In the genomic region with DNA sequence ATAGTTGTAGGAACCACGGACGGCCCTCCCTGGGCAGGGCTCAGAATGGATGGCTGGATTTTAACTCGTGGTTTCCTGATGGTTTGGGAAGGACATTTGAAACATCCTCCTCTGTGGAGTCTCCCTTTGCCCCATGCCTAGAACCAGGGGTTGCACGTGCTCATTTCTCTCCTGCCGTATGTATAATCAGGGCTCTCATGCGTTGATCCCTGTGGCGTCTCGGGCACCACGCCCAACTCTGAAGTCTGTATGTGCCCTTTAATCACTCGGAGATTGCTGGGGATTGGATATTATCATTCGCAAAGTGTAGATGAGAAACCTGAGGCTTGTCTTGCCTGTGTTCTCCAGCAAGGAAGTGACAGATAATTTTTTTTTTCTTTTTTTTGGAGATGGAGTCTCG, we compare ENCODE assay signal across 10 cellular contexts.
A peak's percentile ranks its signal among the peaks of the same experiment; 100 is the strongest.
DNase-seq lines count a peak whose midpoint lies in the region; ATAC-seq and TF ChIP-seq lines count a peak whose summit lies in the region.
"Had no signal": no experiment of that assay in that cellular context is flagged by ENCODE, and none has a peak within 500 bp of the region (broad histone marks: within the 10 kb centered on the region; RNA-seq: fewer than 3 reads in every experiment).

No MANE protein-coding gene starts in this region.

- H3K27ac Mint-ChIP-seq in CD4-positive, alpha-beta T cell, result peak overlapping the region; percentile 99
- H3K27ac Mint-ChIP-seq in activated CD4-positive, alpha-beta memory T cell treated with anti-CD3 and anti-CD28 coated beads for 36 hours, result peak overlapping the region; percentile 96

- CTCF ChIA-PET in CD4-positive, alpha-beta T cell (lab: Charles Lee), result no interaction called here
- CTCF ChIA-PET in activated CD4-positive, alpha-beta memory T cell treated with anti-CD3 and anti-CD28 coated beads for 36 hours (lab: Charles Lee), result interaction anchor here (1.0 to 1.3 kb wide), 3 partner anchors 17 to 342 kb away, joined by 3 to 4 read pairs (median 3); no protein-coding TSS in a partner anchor

- peaks cover 32% of the 10 kb centered on the region for H3K4me1 ChIP-seq in mucosa of descending colon (ENCODE audit: low read depth)
- H3K4me1 ChIP-seq in ovary (ENCODE audit: insufficient read depth), result peaks cover 9% of the 10 kb centered on the region

- H3K9me3 Mint-ChIP-seq in CD4-positive, alpha-beta T cell, result no peaks in the 10 kb centered on the region
- H3K9me3 Mint-ChIP-seq in activated CD4-positive, alpha-beta memory T cell treated with anti-CD3 and anti-CD28 coated beads for 36 hours, result no peaks in the 10 kb centered on the region

- H3K27ac ChIP-seq in CD4-positive, alpha-beta T cell (ENCODE audit: low read depth, low read length), result peak overlapping the region; percentile 76
- peak overlapping the region in 1 of 2 donors; percentile 59 for H3K27ac ChIP-seq in ovary
- H3K27ac ChIP-seq: GM23248 had no signal

- H3K27me3 Mint-ChIP-seq in CD4-positive, alpha-beta T cell, result no peaks in the 10 kb centered on the region
- H3K27me3 Mint-ChIP-seq in activated CD4-positive, alpha-beta memory T cell treated with anti-CD3 and anti-CD28 coated beads for 36 hours, result no peaks in the 10 kb centered on the region

- no peaks in the 10 kb centered on the region for H3K9me3 ChIP-seq in CD4-positive, alpha-beta T cell (ENCODE audit: control insufficient read depth, low read length)
- H3K9me3 ChIP-seq in mucosa of descending colon (no peaks in the 10 kb centered on the region), ovary (no peaks in the 10 kb centered on the region)

- POLR2A ChIA-PET in CD4-positive, alpha-beta T cell (lab: Charles Lee), result interaction anchor here (1.0 to 1.7 kb wide), 13 partner anchors 9 to 411 kb away, joined by 3 to 26 read pairs (median 6); a partner anchor contains a TSS
- POLR2A ChIA-PET in activated CD4-positive, alpha-beta memory T cell treated with anti-CD3 and anti-CD28 coated beads for 36 hours (lab: Charles Lee), result interaction anchor here (1.1 kb wide), 1 partner anchor 12 kb away, joined by 4 read pairs; no protein-coding TSS in a partner anchor

- intact Hi-C loops in CD4-positive, alpha-beta T cell (cut with DNase I, micrococcal nuclease), result loop anchor here in 1 of 2 experiments (2.0 to 5.0 kb wide), 2 partner anchors 14 to 159 kb away; no protein-coding TSS in a partner anchor
- intact Hi-C loops in activated CD4-positive, alpha-beta memory T cell treated with anti-CD3 and anti-CD28 coated beads for 36 hours (cut with micrococcal nuclease), result no loop called here
- intact Hi-C loops in mucosa of descending colon (cut with DNase I, micrococcal nuclease) (no loop called here), ovary (cut with DNase I) (no loop called here)

- no peak for TF ChIP-seq CTCF in CD4-positive, alpha-beta T cell (IDR thresholded peaks at IDR 0.05)
- TF ChIP-seq CTCF in mucosa of descending colon (IDR thresholded peaks at IDR 0.05) (no peak), ovary (IDR thresholded peaks at IDR 0.05) (no peak)

- TF ChIP-seq POLR2A in ovary (IDR thresholded peaks at IDR 0.05), result no peak

- peaks cover 9% of the 10 kb centered on the region for H3K36me3 Mint-ChIP-seq in CD4-positive, alpha-beta T cell (ENCODE audit: low read depth)
- H3K36me3 Mint-ChIP-seq in activated CD4-positive, alpha-beta memory T cell treated with anti-CD3 and anti-CD28 coated beads for 36 hours, result no peaks in the 10 kb centered on the region

- no peak for DNase-seq in CD4-positive, alpha-beta T cell
- DNase-seq in activated CD4-positive, alpha-beta memory T cell treated with anti-CD3 and anti-CD28 coated beads for 36 hours, result no peak
- DNase-seq in mucosa of descending colon, result peak; percentile 65 to 76 (median 70)
- no peak for DNase-seq in HT-29 (ENCODE audit: low spot score)
- DNase-seq in NCI-H2227 treated with DMSO at 0.1 percent for 48 hours (lab: John Stamatoyannopoulos, UW), result no peak
- DNase-seq in ovary, result no peak
- DNase-seq in medulla oblongata (ENCODE audit: extremely low spot score), result no peak
- DNase-seq: GM23248, trophoblast cell had no signal

- H3K27me3 ChIP-seq in CD4-positive, alpha-beta T cell (ENCODE audit: control insufficient read depth, insufficient read depth, low read length), result no peaks in the 10 kb centered on the region
- no peaks in the 10 kb centered on the region for H3K27me3 ChIP-seq in ovary

- H3K36me3 ChIP-seq in mucosa of descending colon (ENCODE audit: low read depth), result no peaks in the 10 kb centered on the region
- H3K36me3 ChIP-seq in ovary, result no peaks in the 10 kb centered on the region

- 90 to 93% (median 90%) methylated on average over 12 of the region's 12 CpGs for WGBS in ovary, 3 donors

- peaks cover 52% of the 10 kb centered on the region for H3K4me1 Mint-ChIP-seq in CD4-positive, alpha-beta T cell (ENCODE audit: low read depth)
- peaks cover 17% of the 10 kb centered on the region for H3K4me1 Mint-ChIP-seq in activated CD4-positive, alpha-beta memory T cell treated with anti-CD3 and anti-CD28 coated beads for 36 hours (ENCODE audit: low read depth)

- ATAC-seq in CD4-positive, alpha-beta T cell (ENCODE audit: poor library complexity), result peak; percentile 4
- ATAC-seq in HG02571 (IDR thresholded peaks at IDR 0.05; ENCODE audit: unreplicated experiment) (peak; percentile 4), mucosa of descending colon (peak; percentile 66)

- no peak for TF ChIP-seq EP300 in ovary (IDR thresholded peaks at IDR 0.05)

- H3K4me3 ChIP-seq in mucosa of descending colon (no peak overlapping the region), ovary (no peak overlapping the region)
- H3K4me3 ChIP-seq: GM23248 had no signal

- H3K4me3 Mint-ChIP-seq in CD4-positive, alpha-beta T cell, result peak overlapping the region; percentile 94
- peak overlapping the region; percentile 80 for H3K4me3 Mint-ChIP-seq in activated CD4-positive, alpha-beta memory T cell treated with anti-CD3 and anti-CD28 coated beads for 36 hours

Comparison
In these comparisons a context has a peak if more than half of its experiments do, and no peak if none do; other contexts are left out.
1. ATAC-seq: peak in every context shown above with its lines; median percentile 66 in mucosa of descending colon; 4 in CD4-positive, alpha-beta T cell; 4 in HG02571.
2. DNase-seq: peak in mucosa of descending colon (3 of 3); none in CD4-positive, alpha-beta T cell (0 of 10), activated CD4-positive, alpha-beta memory T cell treated with anti-CD3 and anti-CD28 coated beads for 36 hours (single experiment), HT-29 (single experiment), NCI-H2227 treated with DMSO at 0.1 percent for 48 hours (single experiment), ovary (0 of 5) and medulla oblongata (single experiment).